Comparison of ENCODE assay signal across 22 cellular contexts in the genomic region with DNA sequence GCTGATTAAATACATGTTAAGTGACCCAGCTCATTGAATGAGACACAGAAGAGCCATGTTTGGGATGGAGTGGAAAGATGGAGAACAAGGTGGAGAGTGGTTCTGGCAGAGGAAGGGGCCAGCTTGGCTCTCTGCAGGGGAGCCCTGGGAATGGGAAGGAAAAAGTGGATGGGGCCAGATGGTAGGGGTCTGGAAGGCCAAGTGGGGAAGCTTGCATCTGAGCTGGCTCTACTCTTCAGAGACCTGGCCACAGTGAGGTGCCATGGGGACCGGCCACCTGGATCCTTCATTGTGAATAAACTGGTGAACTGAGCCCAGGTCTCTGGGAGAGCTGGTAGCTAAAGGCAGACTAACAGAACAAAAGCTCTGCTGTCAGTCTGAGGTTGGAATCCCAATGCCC. TPM values are rescaled to one million over a fixed set of nuclear protein-coding genes. Genes with fewer than 3 reads are reported as not detected.
DNase-seq lines count a peak whose midpoint lies in the region; ATAC-seq and FAIRE-seq lines count a peak whose summit lies in the region.
"Had no signal": no experiment of that assay in that cellular context is flagged by ENCODE, and none has a peak within 500 bp of the region (broad histone marks: within the 10 kb centered on the region; RNA-seq: fewer than 3 reads in every experiment).

No MANE protein-coding gene starts in this region.

- H3K9ac ChIP-seq in BLaER1 treated with 17β-estradiol and CSF1 and Interleukin-3, amounts not matched to agents 10 nM and 100 nM: peak overlapping the region in 1 of 11 experiments; percentile 63; a peak in 1 of 22 replicates
- H3K9ac ChIP-seq in trophoblast cell (ENCODE audit: low read length): no peak overlapping the region

- H2BK120ac ChIP-seq in trophoblast cell (ENCODE audit: insufficient read depth, low read length, poor library complexity): peak overlapping the region; percentile 12

- DNase-seq in NCI-H446 (lab: John Stamatoyannopoulos, UW) (peak; percentile 49 to 75), cerebellar nuclear complex (lab: John Stamatoyannopoulos, UW) (peak; percentile 75 to 81), trophoblast cell (no peak), GM03348 (ENCODE audit: low spot score) (no peak), RCC 7860 (ENCODE audit: low spot score) (no peak)
- DNase-seq: Calu3; Karpas-422; NCI-H1092 treated with DMSO at 0.1 percent for 48 hours; NCI-H1436 treated with DMSO at 0.1 percent for 48 hours; NCI-H187 treated with DMSO at 0.1 percent for 48 hours; NCI-H2171 treated with DMSO at 0.1 percent for 48 hours; NCI-H345; NCI-H524 treated with DMSO at 0.1 percent for 48 hours; NCI-H82; NK-92 treated with Interleukin-12 subunit alpha and Interleukin-12 subunit beta, amount 100 ng/mL, for 24 hours; PC-9; RPMI8226; SHP77; T-cell had no signal

- no peak overlapping the region for H3K4me3 ChIP-seq in BLaER1 treated with 17β-estradiol and CSF1 and Interleukin-3, amounts not matched to agents 10 nM and 100 nM
- no peak overlapping the region for H3K4me3 ChIP-seq in trophoblast cell (ENCODE audit: low read depth, low read length)
- H3K4me3 ChIP-seq: PC-9 had no signal

- no peak overlapping the region for H2BK12ac ChIP-seq in trophoblast cell (ENCODE audit: low read length)

- no peak overlapping the region for H3K4ac ChIP-seq in trophoblast cell (ENCODE audit: low read depth, low read length)

- no peaks in the 10 kb centered on the region for H3K36me3 ChIP-seq in BLaER1 treated with 17β-estradiol and CSF1 and Interleukin-3, amounts not matched to agents 10 nM and 100 nM
- H3K36me3 ChIP-seq in trophoblast cell (ENCODE audit: control insufficient read depth in 1 of 2, insufficient read depth in 2 of 2, low read length in 2 of 2): no peaks in the 10 kb centered on the region

- H4K8ac ChIP-seq in trophoblast cell (ENCODE audit: low read depth, low read length): no peak overlapping the region

- H4K12ac ChIP-seq in trophoblast cell (ENCODE audit: low read depth, low read length): no peak overlapping the region

- peak overlapping the region in 9 of 11 experiments; percentile 70 to 93 (median 86); a peak in 16 of 22 replicates for H3K4me2 ChIP-seq in BLaER1 treated with 17β-estradiol and CSF1 and Interleukin-3, amounts not matched to agents 10 nM and 100 nM
- no peak overlapping the region for H3K4me2 ChIP-seq in trophoblast cell (ENCODE audit: low read length)
- H3K4me2 ChIP-seq: PC-9 had no signal

- no peaks in the 10 kb centered on the region for H4K20me1 ChIP-seq in BLaER1 treated with 17β-estradiol and CSF1 and Interleukin-3, amounts not matched to agents 10 nM and 100 nM

- no peak overlapping the region for H3K18ac ChIP-seq in trophoblast cell (ENCODE audit: low read length)

- no CpG with 5 or more reads among the region's 1 CpG for WGBS in trophoblast cell (ENCODE audit: extremely low coverage, insufficient coverage, insufficient read length)

- H4K91ac ChIP-seq in trophoblast cell (ENCODE audit: low read depth, low read length): no peak overlapping the region

- H3K27ac ChIP-seq in BLaER1 treated with 17β-estradiol and CSF1 and Interleukin-3, amounts not matched to agents 10 nM and 100 nM: peak overlapping the region in 7 of 11 experiments; percentile 54 to 82 (median 73); a peak in 6 of 22 replicates
- H3K27ac ChIP-seq in trophoblast cell (ENCODE audit: low read depth, low read length): no peak overlapping the region
- H3K27ac ChIP-seq: PC-9 had no signal

- no peak overlapping the region for H3K14ac ChIP-seq in trophoblast cell (ENCODE audit: low read length)

- H2BK5ac ChIP-seq in trophoblast cell (ENCODE audit: low read depth, low read length, poor library complexity): no peak overlapping the region

- H2AK5ac ChIP-seq in trophoblast cell (ENCODE audit: low read length): no peak overlapping the region

- peaks cover 0 to 13% (median 6%) of the 10 kb centered on the region in 11 experiments; a peak in 7 of 22 replicates for H3K9me3 ChIP-seq in BLaER1 treated with 17β-estradiol and CSF1 and Interleukin-3, amounts not matched to agents 10 nM and 100 nM (replicated peaks in 1 of 11)
- no peaks in the 10 kb centered on the region for H3K9me3 ChIP-seq in trophoblast cell (ENCODE audit: insufficient read depth, low read depth, low read length)

- no peak for ATAC-seq in HG03175 (IDR thresholded peaks at IDR 0.05; ENCODE audit: unreplicated experiment)
- ATAC-seq: T-cell had no signal

- no peak overlapping the region for H3K23ac ChIP-seq in trophoblast cell (ENCODE audit: low read length)

- no peaks in the 10 kb centered on the region for H3K79me1 ChIP-seq in trophoblast cell (ENCODE audit: low read length)

- FAIRE-seq in RCC 7860 (lab: Jason Lieb, UNC): no peak
- FAIRE-seq: A204.1 had no signal

- peaks cover 0 to 11% (median 2%) of the 10 kb centered on the region in 11 experiments; a peak in 5 of 22 replicates for H3K27me3 ChIP-seq in BLaER1 treated with 17β-estradiol and CSF1 and Interleukin-3, amounts not matched to agents 10 nM and 100 nM
- H3K27me3 ChIP-seq in trophoblast cell (ENCODE audit: insufficient read depth, low read length): no peaks in the 10 kb centered on the region

- H3K79me2 ChIP-seq in trophoblast cell (ENCODE audit: control insufficient read depth, insufficient read depth, low read length, poor library complexity): no peaks in the 10 kb centered on the region

- H3K4me1 ChIP-seq in BLaER1 treated with 17β-estradiol and CSF1 and Interleukin-3, amounts not matched to agents 10 nM and 100 nM: peaks cover 39 to 99% (median 91%) of the 10 kb centered on the region in 10 experiments
- H3K4me1 ChIP-seq in trophoblast cell (ENCODE audit: control insufficient read depth in 1 of 2, insufficient read depth in 2 of 2, low read length in 2 of 2): peaks cover 0 to 3% of the 10 kb centered on the region in 2 experiments

- H2AFZ ChIP-seq in trophoblast cell (ENCODE audit: insufficient read depth, low read length, poor library complexity): no peak overlapping the region
- H2AFZ ChIP-seq: PC-9 had no signal

RNA-seq across cellular contexts. Expression of a gene that starts 48.9 kb away (rescaled TPM):
- 15.7 and 15.8 TPM in 2 replicates for polyA plus RNA-seq in trophoblast cell (2013)

Comparison
In these comparisons a context has a peak if more than half of its experiments do, and no peak if none do; other contexts are left out.
1. DNase-seq: peak in NCI-H446 (2 of 2) and cerebellar nuclear complex (2 of 2); none in trophoblast cell (0 of 2), GM03348 (single experiment) and RCC 7860 (single experiment).